ENCODE assay signal across 8 cellular contexts in genomic region chr19:17932485-17933338, GRCh38. TPM values are rescaled to one million over a fixed set of nuclear protein-coding genes. Genes with fewer than 3 reads are reported as not detected.
DNase-seq lines count a peak whose midpoint lies in the region; ATAC-seq and TF ChIP-seq lines count a peak whose summit lies in the region.

Gene CCDC124 (plus strand): TSS chr19:17933015. CDS start chr19:17936421, 3,406 bp downstream.

- H3K4me1 ChIP-seq in HUES64 (ENCODE audit: insufficient read depth, low read length) (peaks cover 10% of the 10 kb centered on the region), OCI-LY1 (ENCODE audit: insufficient read depth, low read length, severe bottlenecking) (peaks cover 22% of the 10 kb centered on the region)

- H4K20me1 ChIP-seq in OCI-LY1 (ENCODE audit: insufficient read depth, low read length), result no peaks in the 10 kb centered on the region

- ATAC-seq in GM21447 (IDR thresholded peaks at IDR 0.05; ENCODE audit: unreplicated experiment), result peak; percentile 65

- DNase-seq in DMS153 (lab: John Stamatoyannopoulos, UW) (peak; percentile 89), activated T-cell treated with anti-CD3 and anti-CD28 coated beads for 1 hour (ENCODE audit: low read depth) (peak; percentile 88), epithelial cell of esophagus (ENCODE audit: low read depth) (peak; percentile 94), mucosa of gallbladder (ENCODE audit: low spot score) (peak; percentile 93)
- DNase-seq in stimulated activated CD8-positive, alpha-beta memory T cell treated with anti-CD3 and anti-CD28 coated beads, Interleukin-4, amount 100 ng/mL, for 24 hours (ENCODE audit: low read depth), result peak; percentile 86

- H3K27ac ChIP-seq in HUES64 (ENCODE audit: low read depth, low read length), result peak within 1 kb of the TSS; percentile 96
- peak within 1 kb of the TSS; percentile 77 for H3K27ac ChIP-seq in OCI-LY1 (ENCODE audit: low read depth, low read length, poor library complexity, severe bottlenecking)

- no peaks in the 10 kb centered on the region for H3F3A ChIP-seq in OCI-LY1 (ENCODE audit: insufficient read depth, low read length)

- WGBS in HUES64, result under 1% methylated on average over 64 of the region's 64 CpGs

- H3K4me2 ChIP-seq in OCI-LY1 (ENCODE audit: low read length), result peak within 1 kb of the TSS; percentile 92

- 0 out of 2 replicates have a peak, but pooled peaks cover 5% of the 10 kb centered on the region for H3K79me2 ChIP-seq in OCI-LY1 (ENCODE audit: insufficient read depth, low read length)

- H3K9me3 ChIP-seq in HUES64 (ENCODE audit: insufficient read depth, low read depth, low read length) (no peaks in the 10 kb centered on the region), OCI-LY1 (ENCODE audit: low read length) (no peaks in the 10 kb centered on the region)

- H3K9ac ChIP-seq in HUES64 (ENCODE audit: low read depth, low read length), result peak within 1 kb of the TSS; percentile 93
- peak within 1 kb of the TSS; percentile 93 for H3K9ac ChIP-seq in OCI-LY1 (ENCODE audit: low read length)

- peak; percentile 97 for TF ChIP-seq CTCF in OCI-LY1 (IDR thresholded peaks at IDR 0.05; ENCODE audit: low read length)
- TF ChIP-seq CTCF in epithelial cell of esophagus (IDR thresholded peaks at IDR 0.05; ENCODE audit: insufficient read depth, low read depth, low read length, missing control alignments), result peak; percentile 93

- peak within 1 kb of the TSS; percentile 54 for H2AFZ ChIP-seq in OCI-LY1 (ENCODE audit: low read length)

- H3K4me3 ChIP-seq in HUES64 (ENCODE audit: low read length) (peak within 1 kb of the TSS; percentile 93), OCI-LY1 (ENCODE audit: low read depth, low read length, poor library complexity, severe bottlenecking) (peak within 1 kb of the TSS; percentile 98), epithelial cell of esophagus (ENCODE audit: low read length) (peak within 1 kb of the TSS; percentile 97)

- H3K36me3 ChIP-seq in HUES64 (ENCODE audit: insufficient read depth, low read length), result peaks cover 9% of the 10 kb centered on the region; the same call in 1 of the 2 replicates
- peaks cover 5% of the 10 kb centered on the region; the same call in 1 of the 2 replicates for H3K36me3 ChIP-seq in OCI-LY1 (ENCODE audit: insufficient read depth, low read length)

- no peaks in the 10 kb centered on the region for H3K9me2 ChIP-seq in OCI-LY1 (ENCODE audit: low read depth, low read length)

- H3K27me3 ChIP-seq in HUES64 (ENCODE audit: insufficient read depth, low read length) (no peaks in the 10 kb centered on the region), OCI-LY1 (ENCODE audit: insufficient read depth, low read length) (no peaks in the 10 kb centered on the region)

RNA-seq across cellular contexts. Expression of gene CCDC124, which starts in this region (rescaled TPM):
- 83.3 TPM for polyA plus RNA-seq in HUES64 (2013, experiment 1 of 2)
- 91.5 TPM for polyA plus RNA-seq in HUES64 (2013, experiment 2 of 2)
- total RNA-seq in mucosa of gallbladder, result 68.3 TPM

Comparison
In these comparisons a context has a peak if more than half of its experiments do, and no peak if none do; other contexts are left out.
1. Peak in every context shown above with its lines: DNase-seq, ATAC-seq, H3K4me3 ChIP-seq and H3K27ac ChIP-seq.